In the genomic region with DNA sequence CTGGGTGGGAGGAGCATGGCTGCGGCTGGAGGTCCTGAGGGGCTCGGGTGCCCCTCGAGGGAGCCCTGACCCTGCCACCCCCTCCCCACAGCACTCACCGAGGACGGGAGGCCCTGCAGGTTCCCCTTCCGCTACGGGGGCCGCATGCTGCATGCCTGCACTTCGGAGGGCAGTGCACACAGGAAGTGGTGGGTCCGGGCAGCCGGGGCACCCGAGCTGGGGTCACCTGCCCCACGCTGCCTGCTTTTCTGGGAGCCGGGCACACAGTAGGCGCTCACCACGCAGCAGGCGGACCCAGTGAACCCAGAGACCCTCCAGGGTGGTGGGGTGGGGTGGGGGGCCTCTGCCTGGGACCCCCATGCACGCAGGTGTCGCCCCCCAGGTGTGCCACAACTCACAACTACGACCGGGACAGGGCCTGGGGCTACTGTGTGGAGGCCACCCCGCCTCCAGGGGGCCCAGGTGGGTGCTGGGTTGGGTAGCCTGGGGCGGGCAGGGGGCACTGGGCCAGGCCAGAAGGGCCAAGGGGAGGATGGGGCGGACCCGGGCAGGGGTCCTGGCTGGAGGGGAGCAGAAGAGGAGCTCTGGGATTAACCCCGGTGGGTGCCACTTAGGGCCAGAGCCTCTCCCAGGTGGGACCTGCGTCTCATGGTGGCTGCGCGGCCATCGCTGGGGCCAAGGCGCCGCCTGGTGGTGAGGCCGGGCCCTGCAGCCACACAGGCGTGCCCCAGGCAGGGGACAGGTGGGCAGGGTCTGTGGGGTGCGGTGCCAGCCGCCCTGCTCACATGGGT, we compare ENCODE assay signal across 8 cellular contexts. TPM values are rescaled to one million over a fixed set of nuclear protein-coding genes. Genes with fewer than 3 reads are reported as not detected.
DNase-seq lines count a peak whose midpoint lies in the region; ATAC-seq and TF ChIP-seq lines count a peak whose summit lies in the region.
"Had no signal": no experiment of that assay in that cellular context is flagged by ENCODE, and none has a peak within 500 bp of the region (broad histone marks: within the 10 kb centered on the region; RNA-seq: fewer than 3 reads in every experiment).

No MANE protein-coding gene starts in this region.

- TF ChIP-seq CTCF in GM12864 (IDR thresholded peaks at IDR 0.05; ENCODE audit: low read depth, low read length, missing control alignments): peak; percentile 98

- no peaks in the 10 kb centered on the region for H3K9me3 Mint-ChIP-seq in activated naive CD4-positive, alpha-beta T cell treated with anti-CD3 and anti-CD28 coated beads, Interleukin-2, amount 50 U/mL, for 72 hours
- H3K9me3 Mint-ChIP-seq: dendritic cell treated with granulocyte-macrophage colony-stimulating factor and Interleukin-4, amounts not matched to agents 40 ng/mL and 50 ng/mL, for 4 days had no signal

- ATAC-seq in HG03342 (IDR thresholded peaks at IDR 0.05; ENCODE audit: unreplicated experiment) (peak; percentile 66), SK-N-SH treated with all-trans-retinoic acid at 6 μM for 48 hours (peak; percentile 84), GM18861 (IDR thresholded peaks at IDR 0.05; ENCODE audit: unreplicated experiment) (no peak)
- ATAC-seq in activated naive CD4-positive, alpha-beta T cell treated with anti-CD3 and anti-CD28 coated beads, Interleukin-2, amount 50 U/mL, for 72 hours: peak; percentile 84

- no peak overlapping the region for H3K4me3 ChIP-seq in GM12864 (ENCODE audit: low read depth, low read length)

- no peaks in the 10 kb centered on the region for H3K36me3 Mint-ChIP-seq in activated naive CD4-positive, alpha-beta T cell treated with anti-CD3 and anti-CD28 coated beads, Interleukin-2, amount 50 U/mL, for 72 hours

- DNase-seq in GM12864 (ENCODE audit: low read depth) (no peak), hepatic stellate cell (ENCODE audit: low spot score) (peak; percentile 88)
- DNase-seq in activated naive CD4-positive, alpha-beta T cell treated with anti-CD3 and anti-CD28 coated beads, Interleukin-2, amount 50 U/mL, for 72 hours (ENCODE audit: low spot score in 2 of 2): peak in 1 of 2 donors; percentile 87
- peak; percentile 71 to 77 for DNase-seq in stimulated activated CD4-positive, alpha-beta T cell treated with anti-CD3 and anti-CD28 coated beads, Interleukin-2, amount 100 ng/mL, for 24 hours

- no peak overlapping the region for H3K27ac Mint-ChIP-seq in activated naive CD4-positive, alpha-beta T cell treated with anti-CD3 and anti-CD28 coated beads, Interleukin-2, amount 50 U/mL, for 72 hours
- H3K27ac Mint-ChIP-seq: dendritic cell treated with granulocyte-macrophage colony-stimulating factor and Interleukin-4, amounts not matched to agents 40 ng/mL and 50 ng/mL, for 4 days had no signal

TF ChIP-seq in SK-N-SH treated with all-trans-retinoic acid at 6 μM for 48 hours, 23 proteins besides CTCF, POLR2A, EP300 and RAD21:
- no peak for TF ChIP-seq ARNTL (CRISPR knock-in tag; IDR thresholded peaks at IDR 0.05; ENCODE audit: borderline replicate concordance, low read depth)
- no peak for TF ChIP-seq BACH2 (CRISPR knock-in tag; IDR thresholded peaks at IDR 0.05; ENCODE audit: borderline replicate concordance)
- TF ChIP-seq ZC3H10 (CRISPR knock-in tag; IDR thresholded peaks at IDR 0.05): no peak
- TF ChIP-seq, protein P1, sequence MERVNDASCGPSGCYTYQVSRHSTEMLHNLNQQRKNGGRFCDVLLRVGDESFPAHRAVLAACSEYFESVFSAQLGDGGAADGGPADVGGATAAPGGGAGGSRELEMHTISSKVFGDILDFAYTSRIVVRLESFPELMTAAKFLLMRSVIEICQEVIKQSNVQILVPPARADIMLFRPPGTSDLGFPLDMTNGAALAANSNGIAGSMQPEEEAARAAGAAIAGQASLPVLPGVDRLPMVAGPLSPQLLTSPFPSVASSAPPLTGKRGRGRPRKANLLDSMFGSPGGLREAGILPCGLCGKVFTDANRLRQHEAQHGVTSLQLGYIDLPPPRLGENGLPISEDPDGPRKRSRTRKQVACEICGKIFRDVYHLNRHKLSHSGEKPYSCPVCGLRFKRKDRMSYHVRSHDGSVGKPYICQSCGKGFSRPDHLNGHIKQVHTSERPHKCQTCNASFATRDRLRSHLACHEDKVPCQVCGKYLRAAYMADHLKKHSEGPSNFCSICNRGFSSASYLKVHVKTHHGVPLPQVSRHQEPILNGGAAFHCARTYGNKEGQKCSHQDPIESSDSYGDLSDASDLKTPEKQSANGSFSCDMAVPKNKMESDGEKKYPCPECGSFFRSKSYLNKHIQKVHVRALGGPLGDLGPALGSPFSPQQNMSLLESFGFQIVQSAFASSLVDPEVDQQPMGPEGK (CRISPR knock-in tag; IDR thresholded peaks at IDR 0.05; ENCODE audit: borderline replicate concordance): no peak

RNA-seq across cellular contexts. Expression of a gene that starts 1.4 kb away (rescaled TPM):
- total RNA-seq in activated naive CD4-positive, alpha-beta T cell treated with anti-CD3 and anti-CD28 coated beads, Interleukin-2, amount 50 U/mL, for 72 hours: not detected

RNA-seq across cellular contexts. Expression of a gene that starts 20.0 kb away (rescaled TPM):
- not detected for total RNA-seq in activated naive CD4-positive, alpha-beta T cell treated with anti-CD3 and anti-CD28 coated beads, Interleukin-2, amount 50 U/mL, for 72 hours
